Comparison of ENCODE assay signal across 8 cellular contexts in the genomic region with DNA sequence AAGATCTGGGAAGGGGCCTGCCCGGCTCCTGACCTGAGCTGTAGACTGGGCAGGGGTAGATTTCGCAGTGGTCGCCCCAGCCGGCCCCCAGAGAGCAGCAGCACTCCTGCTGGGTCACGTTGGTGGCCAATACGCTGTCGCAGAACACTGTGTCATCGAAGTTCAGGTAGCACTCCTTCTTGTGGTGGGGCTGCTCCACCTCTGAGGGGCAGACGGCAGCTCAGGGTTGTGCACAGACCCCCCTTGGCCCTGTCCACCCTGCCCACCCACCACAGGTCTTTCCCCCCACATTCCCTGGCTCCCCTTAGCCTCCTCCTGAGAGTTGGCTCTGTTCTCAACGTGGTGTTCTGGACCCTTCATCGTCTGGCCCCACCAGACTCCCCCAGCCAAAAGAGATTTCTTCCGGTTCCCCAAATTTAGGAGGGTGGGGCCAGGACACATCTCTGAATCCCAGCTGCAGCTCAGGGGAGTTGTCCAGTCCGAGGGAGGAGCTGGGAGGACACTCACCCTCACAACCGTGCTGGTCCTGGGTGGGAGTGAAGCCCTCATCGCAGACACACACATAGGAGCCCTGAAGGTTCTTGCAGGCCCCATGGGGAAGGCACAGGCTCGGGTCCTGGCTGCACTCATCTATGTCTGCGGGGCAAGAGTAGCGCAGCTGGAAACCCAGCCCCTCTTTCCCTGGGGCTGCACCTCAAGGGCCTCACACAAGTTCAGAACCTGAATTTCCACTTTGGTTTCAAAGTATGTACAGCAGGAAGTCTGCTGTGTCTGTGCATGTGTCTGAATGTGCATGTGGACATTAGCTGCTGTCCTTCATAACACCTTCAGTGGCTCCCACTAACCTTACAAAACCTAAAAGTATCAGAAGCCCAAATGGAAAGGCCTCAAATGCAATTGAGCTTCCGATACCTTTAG. TPM values are rescaled to one million over a fixed set of nuclear protein-coding genes. Genes with fewer than 3 reads are reported as not detected.
DNase-seq lines count a peak whose midpoint lies in the region; ATAC-seq and TF ChIP-seq lines count a peak whose summit lies in the region.

No MANE protein-coding gene starts in this region.

- H3K27ac ChIP-seq in DOHH2 (ENCODE audit: low read depth, low read length), result peak overlapping the region; percentile 46
- peak overlapping the region; percentile 48 for H3K27ac ChIP-seq in PC-9
- peak overlapping the region; percentile 93 to 97 for H3K27ac ChIP-seq in esophagus (ENCODE audit: low read depth in 2 of 2, low read length in 1 of 2)
- peak overlapping the region; percentile 84 for H3K27ac ChIP-seq in psoas muscle

- ATAC-seq in psoas muscle, result no peak
- ATAC-seq in GM18867 (IDR thresholded peaks at IDR 0.05; ENCODE audit: unreplicated experiment), result no peak
- no peak for ATAC-seq in GM19395 (IDR thresholded peaks at IDR 0.05; ENCODE audit: unreplicated experiment)

- H3K9me3 ChIP-seq in DOHH2 (ENCODE audit: control insufficient read depth, insufficient read depth, low read length) (no peaks in the 10 kb centered on the region), PC-9 (ENCODE audit: insufficient read depth, low read depth) (no peaks in the 10 kb centered on the region), esophagus (ENCODE audit: control insufficient read depth in 2 of 2, insufficient read depth in 1 of 2, low read depth in 1 of 2, low read length in 1 of 2) (no peaks in the 10 kb centered on the region), psoas muscle (no peaks in the 10 kb centered on the region)

- POLR2A ChIA-PET in PC-9 (lab: Charles Lee; ENCODE audit: unreplicated experiment), result interaction anchor here (0.6 to 1.3 kb wide), 7 partner anchors 29 to 362 kb away, joined by 3 to 35 read pairs (median 4); a partner anchor contains a TSS

- H3K27me3 ChIP-seq in DOHH2 (ENCODE audit: control insufficient read depth, low read length), result no peaks in the 10 kb centered on the region
- no peaks in the 10 kb centered on the region for H3K27me3 ChIP-seq in PC-9 (ENCODE audit: insufficient read depth, low read depth)
- no peaks in the 10 kb centered on the region for H3K27me3 ChIP-seq in esophagus (ENCODE audit: control insufficient read depth in 1 of 2, insufficient read depth in 2 of 2, low read length in 2 of 2)
- H3K27me3 ChIP-seq in psoas muscle (ENCODE audit: insufficient read depth in 3 of 3, low read length in 2 of 3), result no peaks in the 10 kb centered on the region

- H2AFZ ChIP-seq in PC-9, result no peak overlapping the region

- peak overlapping the region; percentile 82 for H3K4me2 ChIP-seq in DOHH2 (ENCODE audit: low read length)
- H3K4me2 ChIP-seq in PC-9, result peak overlapping the region; percentile 69

- intact Hi-C loops in PC-9 (cut with micrococcal nuclease; ENCODE audit: unreplicated experiment), result loop anchor here (1.0 kb wide), 2 partner anchors 14 to 29 kb away; a partner anchor contains a TSS
- intact Hi-C loops in psoas muscle (cut with DNase I), result loop anchor here in 1 of 2 donors (1.0 to 5.0 kb wide), 3 partner anchors 31 to 111 kb away; a partner anchor contains a TSS

- H3K4me3 ChIP-seq in DOHH2 (ENCODE audit: low read length) (peak overlapping the region; percentile 74), PC-9 (peak overlapping the region; percentile 46; the same call in 1 of the 2 replicates), esophagus (ENCODE audit: low read depth in 1 of 2, low read length in 2 of 2) (peak overlapping the region; percentile 40 to 64), psoas muscle (peak overlapping the region; percentile 65)

- H4K20me1 ChIP-seq in DOHH2 (ENCODE audit: control insufficient read depth, insufficient read depth, low read depth, low read length) (no peaks in the 10 kb centered on the region), PC-9 (ENCODE audit: insufficient read depth) (peaks cover 22% of the 10 kb centered on the region)

- CTCF ChIA-PET in PC-9 (lab: Charles Lee), result interaction anchor here (0.6 to 2.4 kb wide), 8 partner anchors 10 to 211 kb away, joined by 3 to 25 read pairs (median 4); a partner anchor contains a TSS

- no peaks in the 10 kb centered on the region for H3K9me2 ChIP-seq in DOHH2 (replicated peaks; ENCODE audit: control insufficient read depth, low read length)
- no peaks in the 10 kb centered on the region for H3K9me2 ChIP-seq in PC-9 (ENCODE audit: insufficient read depth)

- DNase-seq in PC-9 (peak; percentile 62 to 89), psoas muscle (no peak), A172 (ENCODE audit: low spot score) (no peak), GDM1 (lab: John Stamatoyannopoulos, UW) (no peak)

- peaks cover 7% of the 10 kb centered on the region; the same call in 1 of the 2 replicates for H3K36me3 ChIP-seq in DOHH2 (ENCODE audit: control insufficient read depth, low read length)
- H3K36me3 ChIP-seq in PC-9 (ENCODE audit: low read depth), result peaks cover 17% of the 10 kb centered on the region
- peaks cover 2 to 19% of the 10 kb centered on the region in 2 donors for H3K36me3 ChIP-seq in esophagus (ENCODE audit: control insufficient read depth in 2 of 2, insufficient read depth in 2 of 2, low read length in 1 of 2)
- H3K36me3 ChIP-seq in psoas muscle (ENCODE audit: insufficient read depth in 1 of 2, low read depth in 1 of 2), result peaks cover 0 to 62% of the 10 kb centered on the region in 2 donors

- H3F3A ChIP-seq in DOHH2 (ENCODE audit: control insufficient read depth, insufficient read depth) (peaks cover 10% of the 10 kb centered on the region), PC-9 (ENCODE audit: insufficient read depth, low read depth) (peaks cover 84% of the 10 kb centered on the region)

- TF ChIP-seq CTCF in DOHH2 (IDR thresholded peaks at IDR 0.05; ENCODE audit: low read depth, low read length, poor library complexity, severe bottlenecking) (peak; percentile 38), PC-9 (conservative IDR thresholded peaks at IDR 0.05) (peak; percentile 20; the same call in 1 of the 2 replicates), psoas muscle (IDR thresholded peaks at IDR 0.05) (no peak)

- no TSS peak for BruUV-seq in PC-9 (replicated peaks; lab: Mats Ljungman, UMichigan)

- peaks cover 31% of the 10 kb centered on the region for H3K4me1 ChIP-seq in DOHH2 (ENCODE audit: control insufficient read depth, low read length)
- peaks cover 17% of the 10 kb centered on the region for H3K4me1 ChIP-seq in PC-9 (replicated peaks; ENCODE audit: insufficient read depth)
- H3K4me1 ChIP-seq in esophagus (ENCODE audit: control insufficient read depth in 2 of 2, insufficient read depth in 2 of 2, low read length in 1 of 2), result peaks cover 0 to 30% of the 10 kb centered on the region in 2 donors
- H3K4me1 ChIP-seq in psoas muscle, result peaks cover 16% of the 10 kb centered on the region

- H3K79me2 ChIP-seq in DOHH2 (ENCODE audit: control insufficient read depth, low read length) (no peaks in the 10 kb centered on the region), PC-9 (ENCODE audit: low read depth) (no peaks in the 10 kb centered on the region)

- WGBS in esophagus, 2 donors, result 29 to 36% methylated on average over 19 of the region's 19 CpGs
- WGBS in psoas muscle, 3 donors, result 38 to 45% (median 44%) methylated on average over 19 of the region's 19 CpGs

RNA-seq across cellular contexts. Expression of a gene that starts 16.5 kb away (rescaled TPM):
- total RNA-seq in PC-9 (2021) (106 and 135 TPM in 2 replicates), psoas muscle (100 to 1,000 TPM in 1 of 4 donors, 10 to 100 TPM in 3; 77.8 to 106 (median 92.6) TPM)
- polyA plus RNA-seq in esophagus (10 to 100 TPM; 41.8 to 52.4 TPM), psoas muscle (10 to 100 TPM; 66.9 to 87.4 (median 79.4) TPM)
- total RNA-seq in A172 (2014; rRNA removed; shearing (Covaris generic)), result 65.6 and 70.6 TPM in 2 replicates

RNA-seq across cellular contexts. Expression of a gene that starts 16.8 kb away (rescaled TPM):
- 455 and 553 TPM in 2 replicates for total RNA-seq in PC-9 (2021)
- polyA plus RNA-seq in esophagus, result 10 to 100 TPM; 32.8 to 36.4 TPM
- total RNA-seq in psoas muscle, result 10 to 100 TPM; 27.9 to 82.3 (median 51.4) TPM
- polyA plus RNA-seq in psoas muscle, result 10 to 100 TPM; 12.7 to 19.2 (median 17.2) TPM
- 13.2 and 25.6 TPM in 2 replicates for total RNA-seq in A172 (2014; rRNA removed; shearing (Covaris generic))

RNA-seq across cellular contexts. Expression of a gene that starts 28.9 kb away (rescaled TPM):
- 51.4 and 53.5 TPM in 2 replicates for total RNA-seq in PC-9 (2021)
- polyA plus RNA-seq in esophagus, result 10 to 100 TPM; 38.9 to 52.1 TPM
- total RNA-seq in psoas muscle, result 10 to 100 TPM; 31.6 to 43.5 (median 38.0) TPM
- polyA plus RNA-seq in psoas muscle, result 100 to 1,000 TPM in 1 of 3 donors, 10 to 100 TPM in 2; 58.8 to 118 (median 94.2) TPM
- total RNA-seq in A172 (2014; rRNA removed; shearing (Covaris generic)), result 46.9 and 57.0 TPM in 2 replicates

RNA-seq across cellular contexts. Expression of a gene that starts 31.0 kb away (rescaled TPM):
- total RNA-seq in PC-9 (2021) (51.7 and 53.3 TPM in 2 replicates), psoas muscle (100 to 1,000 TPM in 1 of 4 donors, 10 to 100 TPM in 3; 59.0 to 110 (median 66.9) TPM)
- polyA plus RNA-seq in esophagus (10 to 100 TPM; 27.9 to 36.5 TPM), psoas muscle (100 to 1,000 TPM in 1 of 3 donors, 10 to 100 TPM in 2; 66.9 to 112 (median 67.4) TPM)
- 39.2 and 62.8 TPM in 2 replicates for total RNA-seq in A172 (2014; rRNA removed; shearing (Covaris generic))

RNA-seq across cellular contexts. Expression of a gene that starts 34.5 kb away (rescaled TPM):
- total RNA-seq in PC-9 (2021), result 123 and 170 TPM in 2 replicates
- polyA plus RNA-seq in esophagus, result 10 to 100 TPM; 54.4 to 61.6 TPM
- total RNA-seq in psoas muscle, result 100 to 1,000 TPM; 208 to 345 (median 282) TPM
- 100 to 1,000 TPM; 114 to 177 (median 170) TPM for polyA plus RNA-seq in psoas muscle
- total RNA-seq in A172 (2014; rRNA removed; shearing (Covaris generic)), result 50.1 and 83.3 TPM in 2 replicates

Comparison
In these comparisons a context has a peak if more than half of its experiments do, and no peak if none do; other contexts are left out.
1. DNase-seq: peak in PC-9 (2 of 2); none in psoas muscle (0 of 2), A172 (single experiment) and GDM1 (single experiment).
2. Peak in every context shown above with its lines, with median percentiles within 50 percentile points of each other: H3K27ac ChIP-seq and H3K4me3 ChIP-seq.